ENCODE assay signal across 21 cellular contexts in the genomic region with DNA sequence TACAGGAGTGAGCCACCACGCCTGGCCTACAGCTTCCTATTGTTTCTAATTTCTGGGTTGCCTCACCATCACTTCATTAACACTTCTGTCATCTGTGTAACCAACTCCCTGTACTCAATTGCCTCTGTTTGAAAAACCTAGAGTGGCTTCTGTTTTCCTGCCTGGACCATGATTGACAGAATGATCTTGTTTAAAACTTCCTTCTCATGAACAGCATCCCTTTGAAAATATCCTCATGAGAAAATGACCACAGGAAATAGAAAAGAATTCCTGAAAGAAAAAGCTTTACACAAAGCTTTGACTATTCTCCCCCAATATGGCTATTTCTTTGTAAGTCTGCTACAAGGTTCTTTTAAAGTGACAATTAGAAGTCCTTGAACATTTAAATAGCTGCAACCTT.
DNase-seq lines count a peak whose midpoint lies in the region; ATAC-seq and TF ChIP-seq lines count a peak whose summit lies in the region.
"Had no signal": no experiment of that assay in that cellular context is flagged by ENCODE, and none has a peak within 500 bp of the region (broad histone marks: within the 10 kb centered on the region; RNA-seq: fewer than 3 reads in every experiment).

No MANE protein-coding gene starts in this region.

- in situ Hi-C loops in SK-MEL-5 (cut with HindIII; ENCODE audit: low pct_unique_long_range_greater_than_20kb, low sequenced_read_pairs) = no loop called here

- DNase-seq in COLO829 (ENCODE audit: low spot score) (peak; percentile 59), M059J (ENCODE audit: low read depth) (peak; percentile 4), SK-MEL-5 (ENCODE audit: low read depth, low spot score) (peak; percentile 37), mesothelial cell of epicardium (ENCODE audit: low spot score in 2 of 2, unreplicated experiment in 2 of 2) (no peak), HT-29 (ENCODE audit: low spot score) (no peak), CD1c-positive myeloid dendritic cell (ENCODE audit: extremely low spot score) (no peak)
- DNase-seq in activated naive CD4-positive, alpha-beta T cell (lab: John Stamatoyannopoulos, UW) = no peak
- DNase-seq: Caco-2; CD4-positive, alpha-beta memory T cell; GDM1; MM.1S; NCI-H2029 treated with DMSO at 0.1 percent for 48 hours; NCI-H446 treated with DMSO at 0.1 percent for 48 hours; NCI-H526; NCI-H82; NK-92 treated with Interleukin-12 subunit alpha and Interleukin-12 subunit beta, amount 100 ng/mL, for 24 hours; Peyer's patch; T-cell had no signal

- H3K4me3 Mint-ChIP-seq in mesothelial cell of epicardium = no peak overlapping the region
- H3K4me3 Mint-ChIP-seq: CD4-positive, alpha-beta memory T cell; T-cell had no signal

- no peak for ATAC-seq in GM19397 (IDR thresholded peaks at IDR 0.05; ENCODE audit: unreplicated experiment)
- ATAC-seq: HepG2, K562, T-cell had no signal

- H3K27me3 Mint-ChIP-seq in mesothelial cell of epicardium (ENCODE audit: low read depth) = no peaks in the 10 kb centered on the region

- TF ChIP-seq CTCF in mesothelial cell of epicardium (IDR thresholded peaks at IDR 0.05; ENCODE audit: unreplicated experiment) = no peak

- H3K36me3 Mint-ChIP-seq in mesothelial cell of epicardium = no peaks in the 10 kb centered on the region
- H3K36me3 Mint-ChIP-seq: T-cell had no signal

- peak overlapping the region; percentile 30 for H3K27ac Mint-ChIP-seq in mesothelial cell of epicardium
- H3K27ac Mint-ChIP-seq: CD4-positive, alpha-beta memory T cell; T-cell had no signal

- H3K9me3 Mint-ChIP-seq in mesothelial cell of epicardium = peaks cover 11% of the 10 kb centered on the region
- H3K9me3 Mint-ChIP-seq: T-cell had no signal

- H3K4me1 Mint-ChIP-seq in mesothelial cell of epicardium = peaks cover 27% of the 10 kb centered on the region

Comparison
In these comparisons a context has a peak if more than half of its experiments do, and no peak if none do; other contexts are left out.
1. DNase-seq: peak in COLO829 (single experiment), M059J (single experiment) and SK-MEL-5 (single experiment); none in mesothelial cell of epicardium (0 of 2), activated naive CD4-positive, alpha-beta T cell (0 of 4), HT-29 (single experiment) and CD1c-positive myeloid dendritic cell (single experiment).